Comparison of ENCODE assay signal across 10 cellular contexts in the genomic region with DNA sequence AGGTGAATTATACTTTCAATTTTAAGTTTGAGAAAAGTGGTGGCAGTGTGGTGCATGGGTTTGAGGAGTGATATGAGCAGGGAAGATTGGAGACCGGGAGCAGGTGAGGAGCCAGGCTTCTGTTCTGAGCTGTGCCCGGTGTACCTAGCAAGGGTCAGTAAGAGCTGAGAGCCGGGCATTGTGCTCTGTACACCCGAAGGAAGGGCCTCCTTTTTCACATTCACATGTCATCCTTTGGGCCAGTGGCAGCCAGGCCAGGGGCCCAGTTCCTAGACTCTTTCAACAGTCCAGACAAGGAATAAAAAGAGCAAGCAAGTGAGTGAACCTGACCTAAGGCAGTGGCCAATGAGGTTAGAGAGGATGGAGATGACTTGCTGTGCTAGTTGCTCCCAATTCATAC. TPM values are rescaled to one million over a fixed set of nuclear protein-coding genes. Genes with fewer than 3 reads are reported as not detected.
DNase-seq lines count a peak whose midpoint lies in the region; ATAC-seq, FAIRE-seq and TF ChIP-seq lines count a peak whose summit lies in the region.
"Had no signal": no experiment of that assay in that cellular context is flagged by ENCODE, and none has a peak within 500 bp of the region (broad histone marks: within the 10 kb centered on the region; RNA-seq: fewer than 3 reads in every experiment).

No MANE protein-coding gene starts in this region.

- H3K9me3 ChIP-seq in T-helper 17 cell (ENCODE audit: control insufficient read depth, low read length, poor library complexity, severe bottlenecking): no peaks in the 10 kb centered on the region

- no peaks in the 10 kb centered on the region for H3K9me3 Mint-ChIP-seq in stimulated activated naive CD8-positive, alpha-beta T cell treated with anti-CD3 and anti-CD28 coated beads, Interleukin-15, amount 100 ng/mL, for 72 hours
- H3K9me3 Mint-ChIP-seq in naive B cell: peaks cover 0 to 5% (median 0%) of the 10 kb centered on the region in 7 donors

- no peak for FAIRE-seq in D721Med (lab: Jason Lieb, UNC)
- FAIRE-seq: colon had no signal

- H3K27me3 Mint-ChIP-seq in stimulated activated naive CD8-positive, alpha-beta T cell treated with anti-CD3 and anti-CD28 coated beads, Interleukin-15, amount 100 ng/mL, for 72 hours: peaks cover 18% of the 10 kb centered on the region
- H3K27me3 Mint-ChIP-seq in T-helper 17 cell (peaks cover 13% of the 10 kb centered on the region), naive B cell (peaks cover 0 to 12% (median 0%) of the 10 kb centered on the region in 3 donors)

- peak overlapping the region in 1 of 2 donors; percentile 34 for H3K27ac Mint-ChIP-seq in stimulated activated naive CD8-positive, alpha-beta T cell treated with anti-CD3 and anti-CD28 coated beads, Interleukin-15, amount 100 ng/mL, for 72 hours
- H3K27ac Mint-ChIP-seq in T-helper 17 cell (peak overlapping the region; percentile 4), naive B cell (peak overlapping the region in 2 of 6 donors; percentile 2 to 76)
- H3K27ac Mint-ChIP-seq: T-helper 1 cell treated with Interleukin-12 subunit alpha and Interleukin-12 subunit beta and Interleukin-4 antibody, amounts not matched to agents 30 μg/mL and 1 μg/mL, for 36 hours had no signal

- peaks cover 32% of the 10 kb centered on the region for H3K4me1 Mint-ChIP-seq in stimulated activated naive CD8-positive, alpha-beta T cell treated with anti-CD3 and anti-CD28 coated beads, Interleukin-15, amount 100 ng/mL, for 72 hours
- peaks cover 15% of the 10 kb centered on the region for H3K4me1 Mint-ChIP-seq in T-helper 17 cell
- peaks cover 10 to 22% (median 21%) of the 10 kb centered on the region in 3 donors for H3K4me1 Mint-ChIP-seq in naive B cell

- ATAC-seq in stimulated activated naive CD8-positive, alpha-beta T cell treated with anti-CD3 and anti-CD28 coated beads, Interleukin-15, amount 100 ng/mL, for 72 hours: peak; percentile 13
- ATAC-seq in stimulated activated naive CD8-positive, alpha-beta T cell treated with anti-CD3 and anti-CD28 coated beads, Interleukin-15, Interleukin-2, amounts not matched to agents 100 U/mL and 50 U/mL, for 24 hours: no peak
- ATAC-seq in T-helper 17 cell (no peak), naive B cell (ENCODE audit: low read depth in 2 of 2) (no peak), HG02840 (IDR thresholded peaks at IDR 0.05; ENCODE audit: low FRiP score, unreplicated experiment) (no peak), GM19395 (IDR thresholded peaks at IDR 0.05; ENCODE audit: unreplicated experiment) (no peak)

- no peak for TF ChIP-seq CTCF in D721Med (IDR thresholded peaks at IDR 0.05; ENCODE audit: insufficient read depth, missing control alignments)

- no peak for DNase-seq in stimulated activated naive CD8-positive, alpha-beta T cell treated with anti-CD3 and anti-CD28 coated beads, Interleukin-15, amount 100 ng/mL, for 72 hours
- no peak for DNase-seq in stimulated activated naive CD8-positive, alpha-beta T cell treated with anti-CD3 and anti-CD28 coated beads, Interleukin-15, Interleukin-2, amounts not matched to agents 100 U/mL and 50 U/mL, for 24 hours
- no peak for DNase-seq in T-helper 17 cell
- DNase-seq in naive B cell: no peak
- no peak for DNase-seq in activated naive CD4-positive, alpha-beta T cell treated with anti-CD3 and anti-CD28 coated beads, Interleukin-2, amount 50 U/mL, for 16 hours
- DNase-seq in D721Med (ENCODE audit: insufficient read length, low spot score): no peak

- peak overlapping the region; percentile 2 to 73 for H3K4me3 Mint-ChIP-seq in stimulated activated naive CD8-positive, alpha-beta T cell treated with anti-CD3 and anti-CD28 coated beads, Interleukin-15, amount 100 ng/mL, for 72 hours
- H3K4me3 Mint-ChIP-seq in T-helper 17 cell: peak overlapping the region; percentile 2
- peak overlapping the region in 5 of 8 donors; percentile 0 to 89 (median 70) for H3K4me3 Mint-ChIP-seq in naive B cell
- H3K4me3 Mint-ChIP-seq: T-helper 1 cell treated with Interleukin-12 subunit alpha and Interleukin-12 subunit beta and Interleukin-4 antibody, amounts not matched to agents 30 μg/mL and 1 μg/mL, for 36 hours had no signal

- H3K36me3 Mint-ChIP-seq in T-helper 17 cell (ENCODE audit: low read depth) (peaks cover 4% of the 10 kb centered on the region), naive B cell (peaks cover 0 to 1% of the 10 kb centered on the region in 2 donors)

RNA-seq across cellular contexts. Expression of a gene that starts 5.1 kb away (rescaled TPM):
- 100 to 1,000 TPM; 542 to 637 TPM for total RNA-seq in T-helper 17 cell
- polyA plus RNA-seq in naive B cell (ENCODE audit: low read depth in 6 of 6): 100 to 1,000 TPM; 190 to 378 (median 318) TPM

Comparison
In these comparisons a context has a peak if more than half of its experiments do, and no peak if none do; other contexts are left out.
1. H3K4me3 Mint-ChIP-seq: peak in every context shown above with its lines; median percentile 70 in naive B cell; 38 in stimulated activated naive CD8-positive, alpha-beta T cell treated with anti-CD3 and anti-CD28 coated beads, Interleukin-15, amount 100 ng/mL, for 72 hours; 2 in T-helper 17 cell.